In genomic region chr20:38727602-38728236, GRCh38 we compare ENCODE assay signal across 16 cellular contexts. TPM values are rescaled to one million over a fixed set of nuclear protein-coding genes. Genes with fewer than 3 reads are reported as not detected.
A peak's percentile ranks its signal among the peaks of the same experiment; 100 is the strongest.
DNase-seq lines count a peak whose midpoint lies in the region; ATAC-seq and TF ChIP-seq lines count a peak whose summit lies in the region.
"Had no signal": no experiment of that assay in that cellular context is flagged by ENCODE, and none has a peak within 500 bp of the region (broad histone marks: within the 10 kb centered on the region; RNA-seq: fewer than 3 reads in every experiment).

No MANE protein-coding gene starts in this region.

- H3K4me3 ChIP-seq in gastroesophageal sphincter = no peak overlapping the region
- H3K4me3 ChIP-seq: lung, prostate gland, suprapubic skin had no signal

- no peak for TF ChIP-seq EP300 in gastroesophageal sphincter (IDR thresholded peaks at IDR 0.05)

- H3K9me3 Mint-ChIP-seq in activated CD4-positive, alpha-beta T cell treated with anti-CD3 and anti-CD28 coated beads, Interleukin-2, amount 10 ng/mL, durations not matched to agents 7 days and 5 days = no peaks in the 10 kb centered on the region
- H3K9me3 Mint-ChIP-seq in WTC11 = no peaks in the 10 kb centered on the region
- peaks cover 23% of the 10 kb centered on the region for H3K9me3 Mint-ChIP-seq in glutamatergic neuron (ENCODE audit: unreplicated experiment)
- H3K9me3 Mint-ChIP-seq in stimulated activated effector memory CD8-positive, alpha-beta T cell treated with anti-CD3 and anti-CD28 coated beads, Interleukin-12 subunit alpha, Interleukin-12 subunit beta, amount 100 ng/mL, for 72 hours = no peaks in the 10 kb centered on the region

- peaks cover 0 to 73% (median 16%) of the 10 kb centered on the region in 3 donors for H3K4me1 ChIP-seq in gastroesophageal sphincter
- H3K4me1 ChIP-seq: prostate gland had no signal

- H3K27ac Mint-ChIP-seq in activated CD4-positive, alpha-beta T cell treated with anti-CD3 and anti-CD28 coated beads, Interleukin-2, amount 10 ng/mL, durations not matched to agents 7 days and 5 days = peak overlapping the region; percentile 85
- no peak overlapping the region for H3K27ac Mint-ChIP-seq in WTC11
- no peak overlapping the region for H3K27ac Mint-ChIP-seq in glutamatergic neuron (ENCODE audit: unreplicated experiment)
- H3K27ac Mint-ChIP-seq in stimulated activated effector memory CD8-positive, alpha-beta T cell treated with anti-CD3 and anti-CD28 coated beads, Interleukin-12 subunit alpha, Interleukin-12 subunit beta, amount 100 ng/mL, for 72 hours = no peak overlapping the region

- peaks cover 84% of the 10 kb centered on the region for H3K27me3 Mint-ChIP-seq in activated CD4-positive, alpha-beta T cell treated with anti-CD3 and anti-CD28 coated beads, Interleukin-2, amount 10 ng/mL, durations not matched to agents 7 days and 5 days
- peaks cover 99% of the 10 kb centered on the region for H3K27me3 Mint-ChIP-seq in WTC11 (ENCODE audit: low read depth)
- peaks cover 51% of the 10 kb centered on the region for H3K27me3 Mint-ChIP-seq in glutamatergic neuron (ENCODE audit: unreplicated experiment)

- H3K4me3 Mint-ChIP-seq in activated CD4-positive, alpha-beta T cell treated with anti-CD3 and anti-CD28 coated beads, Interleukin-2, amount 10 ng/mL, durations not matched to agents 7 days and 5 days = peak overlapping the region; percentile 21
- H3K4me3 Mint-ChIP-seq in WTC11 (peak overlapping the region; percentile 74), glutamatergic neuron (ENCODE audit: unreplicated experiment) (peak overlapping the region; percentile 74)
- peak overlapping the region; percentile 61 for H3K4me3 Mint-ChIP-seq in stimulated activated effector memory CD8-positive, alpha-beta T cell treated with anti-CD3 and anti-CD28 coated beads, Interleukin-12 subunit alpha, Interleukin-12 subunit beta, amount 100 ng/mL, for 72 hours

- POLR2A ChIA-PET in activated CD4-positive, alpha-beta T cell treated with anti-CD3 and anti-CD28 coated beads, Interleukin-2, amount 10 ng/mL, durations not matched to agents 7 days and 5 days (lab: Charles Lee) = interaction anchor here (0.7 kb wide), 1 partner anchor 23 kb away, joined by 3 read pairs; no protein-coding TSS in a partner anchor
- POLR2A ChIA-PET in WTC11 (lab: Charles Lee) = interaction anchor here (1.3 kb wide), 1 partner anchor 78 kb away, joined by 5 read pairs; no protein-coding TSS in a partner anchor

- H3K27ac ChIP-seq in gastroesophageal sphincter = no peak overlapping the region
- H3K27ac ChIP-seq: prostate gland, RWPE1, suprapubic skin had no signal

- no peak for TF ChIP-seq POLR2A in gastroesophageal sphincter (IDR thresholded peaks at IDR 0.05)

- TF ChIP-seq CTCF in WTC11 (IDR thresholded peaks at IDR 0.05) = no peak
- TF ChIP-seq CTCF in glutamatergic neuron (IDR thresholded peaks at IDR 0.05; ENCODE audit: partially characterized antibody, unreplicated experiment) = no peak
- no peak for TF ChIP-seq CTCF in gastroesophageal sphincter (IDR thresholded peaks at IDR 0.05)

- ATAC-seq in WTC11 (no peak), HG02678 (IDR thresholded peaks at IDR 0.05; ENCODE audit: unreplicated experiment) (no peak), gastroesophageal sphincter (no peak)
- ATAC-seq in stimulated activated effector memory CD8-positive, alpha-beta T cell treated with anti-CD3 and anti-CD28 coated beads, Interleukin-12 subunit alpha, Interleukin-12 subunit beta, amount 100 ng/mL, for 72 hours = no peak

- DNase-seq in activated CD4-positive, alpha-beta T cell treated with anti-CD3 and anti-CD28 coated beads, Interleukin-2, amount 10 ng/mL, durations not matched to agents 7 days and 5 days = no peak
- DNase-seq in activated CD4-positive, alpha-beta T cell treated with anti-CD3 and anti-CD28 coated beads, Interleukin-2, amount 50 U/mL, for 1 hour = no peak
- no peak for DNase-seq in WTC11 (ENCODE audit: low spot score)
- DNase-seq in glutamatergic neuron = peak; percentile 33
- DNase-seq in stimulated activated effector memory CD8-positive, alpha-beta T cell treated with anti-CD3 and anti-CD28 coated beads, Interleukin-12 subunit alpha, Interleukin-12 subunit beta, amount 100 ng/mL, for 72 hours (ENCODE audit: low spot score in 2 of 2) = peak in 1 of 2 donors; percentile 60
- DNase-seq in DMS79 treated with DMSO at 0.1 percent for 48 hours (lab: John Stamatoyannopoulos, UW) = no peak
- DNase-seq: ACHN, NCI-H1105 had no signal

- H3K4me1 Mint-ChIP-seq in activated CD4-positive, alpha-beta T cell treated with anti-CD3 and anti-CD28 coated beads, Interleukin-2, amount 10 ng/mL, durations not matched to agents 7 days and 5 days = peaks cover 58% of the 10 kb centered on the region
- H3K4me1 Mint-ChIP-seq in WTC11 (peaks cover 64% of the 10 kb centered on the region), glutamatergic neuron (ENCODE audit: low read depth, unreplicated experiment) (peaks cover 31% of the 10 kb centered on the region)
- peaks cover 80% of the 10 kb centered on the region for H3K4me1 Mint-ChIP-seq in stimulated activated effector memory CD8-positive, alpha-beta T cell treated with anti-CD3 and anti-CD28 coated beads, Interleukin-12 subunit alpha, Interleukin-12 subunit beta, amount 100 ng/mL, for 72 hours

- WGBS in gastroesophageal sphincter (ENCODE audit: low coverage in 1 of 2), 2 donors = 5 to 6% methylated on average over 7 to 8 of the region's 52 CpGs

- H3K36me3 Mint-ChIP-seq in activated CD4-positive, alpha-beta T cell treated with anti-CD3 and anti-CD28 coated beads, Interleukin-2, amount 10 ng/mL, durations not matched to agents 7 days and 5 days (ENCODE audit: low read depth) = peaks cover 4% of the 10 kb centered on the region
- no peaks in the 10 kb centered on the region for H3K36me3 Mint-ChIP-seq in WTC11
- H3K36me3 Mint-ChIP-seq in glutamatergic neuron (ENCODE audit: unreplicated experiment) = no peaks in the 10 kb centered on the region
- H3K36me3 Mint-ChIP-seq in stimulated activated effector memory CD8-positive, alpha-beta T cell treated with anti-CD3 and anti-CD28 coated beads, Interleukin-12 subunit alpha, Interleukin-12 subunit beta, amount 100 ng/mL, for 72 hours = peaks cover 27% of the 10 kb centered on the region

- CTCF ChIA-PET in activated CD4-positive, alpha-beta T cell treated with anti-CD3 and anti-CD28 coated beads, Interleukin-2, amount 10 ng/mL, durations not matched to agents 7 days and 5 days (lab: Charles Lee) = no interaction called here
- CTCF ChIA-PET in WTC11 (lab: Charles Lee) = interaction anchor here (0.7 to 11.1 kb wide), 10 partner anchors 12 to 165 kb away, joined by 3 to 188 read pairs (median 20); partner anchors contain the start of gene ACTR5

- peaks cover 100% of the 10 kb centered on the region for H3K27me3 ChIP-seq in gastroesophageal sphincter

- H3K36me3 ChIP-seq in gastroesophageal sphincter = no peaks in the 10 kb centered on the region
- H3K36me3 ChIP-seq: prostate gland, suprapubic skin had no signal

- H3K9me3 ChIP-seq in gastroesophageal sphincter = peaks cover 0 to 4% (median 0%) of the 10 kb centered on the region in 3 donors
- H3K9me3 ChIP-seq: prostate gland, suprapubic skin had no signal

TF ChIP-seq in WTC11, 78 proteins besides CTCF, POLR2A, EP300 and RAD21:
- TF ChIP-seq ZNF416 (CRISPR knock-in tag; IDR thresholded peaks at IDR 0.05) (no peak), HMGXB4 (CRISPR knock-in tag; IDR thresholded peaks at IDR 0.05) (0 out of 2 replicates have a peak, but pooled peaks have one; percentile 6), FOXJ3 (CRISPR knock-in tag; IDR thresholded peaks at IDR 0.05; ENCODE audit: borderline replicate concordance) (no peak), USF1 (CRISPR knock-in tag; IDR thresholded peaks at IDR 0.05) (0 out of 2 replicates have a peak, but pooled peaks have one; percentile 7), ZBTB21 (CRISPR knock-in tag; IDR thresholded peaks at IDR 0.05; ENCODE audit: borderline replicate concordance) (0 out of 2 replicates have a peak, but pooled peaks have one; percentile 3)

RNA-seq across cellular contexts. Expression of gene SLC32A1, which starts 3.4 kb away (rescaled TPM):
- not detected for total RNA-seq in activated CD4-positive, alpha-beta T cell treated with anti-CD3 and anti-CD28 coated beads, Interleukin-2, amount 10 ng/mL, durations not matched to agents 7 days and 5 days
- 0.09 to 0.37 TPM (median 0.25 TPM) in 3 replicates for total RNA-seq in WTC11 (2021)
- 0.59 TPM for total RNA-seq in glutamatergic neuron (ENCODE audit: unreplicated experiment)
- not detected for total RNA-seq in gastroesophageal sphincter
- total RNA-seq: dermis blood vessel endothelial cell, G401, lung, prostate gland, suprapubic skin had no signal

RNA-seq across cellular contexts. Expression of gene ACTR5, which starts 20.5 kb away (rescaled TPM):
- 1 to 10 TPM; 7.8 to 8.1 TPM for total RNA-seq in activated CD4-positive, alpha-beta T cell treated with anti-CD3 and anti-CD28 coated beads, Interleukin-2, amount 10 ng/mL, durations not matched to agents 7 days and 5 days
- total RNA-seq in WTC11 (2021) (9.8 to 12.0 TPM (median 11.5 TPM) in 3 replicates), glutamatergic neuron (ENCODE audit: unreplicated experiment) (10.1 TPM), gastroesophageal sphincter (10 to 100 TPM in 1 of 4 donors, 1 to 10 TPM in 3; 7.8 to 13.9 (median 8.6) TPM)

Comparison
In these comparisons a context has a peak if more than half of its experiments do, and no peak if none do; other contexts are left out.
1. H3K4me3 Mint-ChIP-seq: peak in every context shown above with its lines; median percentile 74 in WTC11; 74 in glutamatergic neuron; 61 in stimulated activated effector memory CD8-positive, alpha-beta T cell treated with anti-CD3 and anti-CD28 coated beads, Interleukin-12 subunit alpha, Interleukin-12 subunit beta, amount 100 ng/mL, for 72 hours; 21 in activated CD4-positive, alpha-beta T cell treated with anti-CD3 and anti-CD28 coated beads, Interleukin-2, amount 10 ng/mL, durations not matched to agents 7 days and 5 days.